ENCODE assay signal across 21 cellular contexts in the genomic region with DNA sequence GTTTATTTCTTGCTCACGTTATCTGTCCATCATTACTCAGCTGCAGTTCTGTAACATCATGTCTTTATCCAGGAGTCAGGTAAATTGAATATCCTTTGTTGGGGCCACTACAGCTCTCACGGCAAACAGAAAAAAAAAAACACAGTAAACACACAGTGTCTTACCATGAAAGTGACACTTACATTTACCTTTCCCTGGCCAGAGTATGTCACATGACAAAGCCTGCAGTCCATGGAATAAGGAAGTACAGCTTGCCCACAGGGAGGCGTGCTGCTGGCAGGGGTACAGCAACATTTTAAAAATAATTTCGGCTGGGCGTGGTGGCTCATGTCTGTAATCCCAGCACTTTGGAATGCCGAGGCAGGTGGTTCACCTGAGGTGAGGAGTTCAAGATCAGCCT.
"Had no signal": no experiment of that assay in that cellular context is flagged by ENCODE, and none has a peak within 500 bp of the region (broad histone marks: within the 10 kb centered on the region; RNA-seq: fewer than 3 reads in every experiment).

No MANE protein-coding gene starts in this region.

- H3K9me3 ChIP-seq: left lung, lower lobe of right lung, mucosa of descending colon, suprapubic skin, tibial artery had no signal

- H3K27ac ChIP-seq: foreskin keratinocyte, heart left ventricle, left lung, lower lobe of right lung, spleen, suprapubic skin, tibial artery, VCaP had no signal

- DNase-seq: activated CD4-positive, alpha-beta memory T cell treated with anti-CD3 and anti-CD28 coated beads for 36 hours; activated CD4-positive, alpha-beta T cell treated with anti-CD3 and anti-CD28 coated beads, Interleukin-2, amount 10 ng/mL, durations not matched to agents 24 days and 14 days; activated CD4-positive, CD25-positive, alpha-beta regulatory T cell treated with anti-CD3 and anti-CD28 coated beads, Interleukin-2, amount 50 U/mL, for 72 hours; activated CD8-positive, alpha-beta memory T cell treated with anti-CD3 and anti-CD28 coated beads, Interleukin-2, amount 50 U/mL, for 4 hours; activated gamma-delta T cell treated with Interleukin-2 at 50 U/mL for 16 hours; activated naive CD8-positive, alpha-beta T cell treated with anti-CD3 and anti-CD28 coated beads, Interleukin-2, amount 50 U/mL, for 24 hours; activated T-cell treated with anti-CD3 and anti-CD28 coated beads, Interleukin-2, amount 50 U/mL, for 24 hours; amygdala; caudate nucleus; foreskin keratinocyte; heart left ventricle; left lung; lower lobe of right lung; mucosa of descending colon; posterior cingulate gyrus; right cardiac atrium; spleen; stimulated activated naive CD4-positive, alpha-beta T cell; tibial artery had no signal

- H3K4me3 ChIP-seq: heart left ventricle, left lung, lower lobe of right lung, mucosa of descending colon, spleen, suprapubic skin, tibial artery had no signal

- H3K4me1 ChIP-seq: foreskin keratinocyte, heart left ventricle, left lung, lower lobe of right lung, spleen, suprapubic skin, tibial artery had no signal

- H3K27me3 ChIP-seq: foreskin keratinocyte, heart left ventricle, left lung, spleen, suprapubic skin, tibial artery had no signal

- H3K36me3 ChIP-seq: heart left ventricle, left lung, lower lobe of right lung, spleen, suprapubic skin, tibial artery had no signal
